Comparison of ENCODE assay signal across 18 cellular contexts in the genomic region with DNA sequence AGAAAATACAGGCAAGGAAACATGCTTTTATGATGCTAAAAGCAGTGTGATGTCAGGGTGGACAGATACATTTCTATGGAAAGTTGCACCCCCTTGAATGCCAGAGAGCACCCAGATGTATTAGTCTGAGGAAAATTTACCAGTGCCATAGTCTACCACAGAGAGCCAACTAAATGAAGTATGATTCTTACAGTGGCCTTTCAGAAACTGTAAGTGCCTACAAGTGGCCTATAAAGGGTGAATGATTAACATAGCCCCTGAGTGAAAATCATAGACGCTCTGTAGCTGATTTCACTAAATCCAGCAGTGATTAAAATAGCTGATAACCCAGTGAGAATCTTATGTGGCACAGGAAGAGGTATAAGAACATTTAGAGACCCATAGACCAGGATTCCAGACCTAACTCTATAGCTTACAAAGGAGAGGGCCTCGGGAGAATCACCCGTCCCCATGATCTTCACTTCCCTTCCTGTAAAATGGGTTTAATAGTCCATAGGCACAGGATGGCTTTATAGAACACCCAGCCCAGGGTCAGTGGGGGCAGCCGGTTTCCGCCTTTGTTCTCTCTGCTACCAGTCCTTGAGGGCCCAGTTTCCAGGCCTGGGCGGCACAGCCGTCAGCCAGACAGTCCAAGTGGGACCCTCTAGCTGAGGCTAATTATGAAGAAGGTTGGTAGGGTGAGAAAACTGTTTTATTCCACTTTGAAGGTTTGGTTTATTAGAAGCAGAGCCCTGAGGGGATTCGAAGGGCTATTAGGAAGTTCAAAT. TPM values are rescaled to one million over a fixed set of nuclear protein-coding genes. Genes with fewer than 3 reads are reported as not detected.
DNase-seq lines count a peak whose midpoint lies in the region; ATAC-seq, FAIRE-seq and TF ChIP-seq lines count a peak whose summit lies in the region.
"Had no signal": no experiment of that assay in that cellular context is flagged by ENCODE, and none has a peak within 500 bp of the region (broad histone marks: within the 10 kb centered on the region; RNA-seq: fewer than 3 reads in every experiment).

No MANE protein-coding gene starts in this region.

- no peaks in the 10 kb centered on the region for H4K20me1 ChIP-seq in H1 (replicated peaks in 1 of 2; ENCODE audit: control insufficient read depth in 1 of 2, insufficient read depth in 2 of 2, low read length in 2 of 2)

- H2BK5ac ChIP-seq in H1 (ENCODE audit: low read depth, low read length): no peak overlapping the region

- H3K56ac ChIP-seq in H1 (replicated peaks; ENCODE audit: insufficient read length, low read depth, low read length): no peak overlapping the region

- H3K4me2 ChIP-seq in H1 (ENCODE audit: insufficient read depth in 1 of 2, low read depth in 2 of 2, low read length in 2 of 2): peak overlapping the region; percentile 66 to 74; a peak in 3 of 4 replicates
- H3K4me2 ChIP-seq in parathyroid adenoma (ENCODE audit: low read length): no peak overlapping the region
- H3K4me2 ChIP-seq: A549 had no signal

- CTCF ChIA-PET in H1 (lab: Charles Lee; ENCODE audit: partially characterized antibody): no interaction called here
- CTCF ChIA-PET in activated CD4-positive, alpha-beta memory T cell treated with anti-CD3 and anti-CD28 coated beads for 36 hours (lab: Charles Lee): no interaction called here

- TF ChIP-seq POLR2A in H1 (IDR thresholded peaks at IDR 0.05; ENCODE audit: control extremely low read depth in 1 of 2, low read depth in 2 of 2, low read length in 2 of 2): no peak

- H3K79me2 ChIP-seq in H1 (ENCODE audit: control insufficient read depth in 1 of 2, insufficient read depth in 2 of 2, low read length in 2 of 2) (no peaks in the 10 kb centered on the region), parathyroid adenoma (no peaks in the 10 kb centered on the region)

- FAIRE-seq in H1 (lab: Jason Lieb, UNC): no peak
- FAIRE-seq: A549, GM19239 had no signal

- H2BK20ac ChIP-seq in H1 (ENCODE audit: low read length): no peak overlapping the region

- no peak overlapping the region for H4K5ac ChIP-seq in H1 (ENCODE audit: insufficient read length, low read depth, low read length)

- POLR2A ChIA-PET in H1 (lab: Charles Lee; ENCODE audit: partially characterized antibody): interaction anchor here (0.6 kb wide), 1 partner anchor 8 kb away, joined by 3 read pairs; no protein-coding TSS in a partner anchor
- POLR2A ChIA-PET in activated CD4-positive, alpha-beta memory T cell treated with anti-CD3 and anti-CD28 coated beads for 36 hours (lab: Charles Lee): no interaction called here

- H3K9me3 Mint-ChIP-seq in activated CD4-positive, alpha-beta memory T cell treated with anti-CD3 and anti-CD28 coated beads for 36 hours: no peaks in the 10 kb centered on the region

- H3K4me3 ChIP-seq in H1 (ENCODE audit: extremely low read depth in 1 of 4, insufficient read depth in 2 of 4, low read depth in 3 of 4, low read length in 4 of 4): peak overlapping the region in 1 of 4 experiments; percentile 61; a peak in 2 of 8 replicates
- H3K4me3 ChIP-seq in left lung: peak overlapping the region in 1 of 2 donors; percentile 17
- H3K4me3 ChIP-seq in parathyroid adenoma (ENCODE audit: low read depth, low read length): no peak overlapping the region
- H3K4me3 ChIP-seq: A549, SJCRH30 had no signal

- no peak overlapping the region for H2AK5ac ChIP-seq in H1 (ENCODE audit: low read depth, low read length)

- no peak overlapping the region for H3K4me3 Mint-ChIP-seq in activated CD4-positive, alpha-beta memory T cell treated with anti-CD3 and anti-CD28 coated beads for 36 hours

- H3K4ac ChIP-seq in H1 (replicated peaks; ENCODE audit: insufficient read length, low read depth, low read length): no peak overlapping the region

- no peak overlapping the region for H3K27ac Mint-ChIP-seq in activated CD4-positive, alpha-beta memory T cell treated with anti-CD3 and anti-CD28 coated beads for 36 hours

- H3K9me3 ChIP-seq in ES-I3 (ENCODE audit: control insufficient read depth, insufficient read depth, low read length): no peaks in the 10 kb centered on the region
- no peaks in the 10 kb centered on the region for H3K9me3 ChIP-seq in H1 (ENCODE audit: insufficient read depth in 2 of 2, low read depth in 1 of 2, low read length in 1 of 2)
- H3K9me3 ChIP-seq in left lung: no peaks in the 10 kb centered on the region
- H3K9me3 ChIP-seq in parathyroid adenoma (ENCODE audit: control insufficient read depth, low read length): no peaks in the 10 kb centered on the region
- H3K9me3 ChIP-seq: A549, SJCRH30 had no signal

- H2BK15ac ChIP-seq in H1 (ENCODE audit: low read length): no peak overlapping the region

- no peak overlapping the region; the same call in 1 of the 2 replicates for H3K18ac ChIP-seq in H1 (ENCODE audit: extremely low read depth, low read length)

- DNase-seq in H1 (ENCODE audit: low read depth in 1 of 2, low spot score in 2 of 2) (no peak), left lung (peak in 1 of 2 donors; percentile 61), NCI-H1092 treated with DMSO at 0.1 percent for 48 hours (lab: John Stamatoyannopoulos, UW) (no peak)
- no peak for DNase-seq in activated CD4-positive, alpha-beta memory T cell treated with anti-CD3 and anti-CD28 coated beads for 36 hours
- no peak for DNase-seq in stimulated activated CD4-positive, alpha-beta T cell treated with anti-CD3 and anti-CD28 coated beads, Interleukin-4, amount 100 ng/mL, for 4 hours
- DNase-seq: HCEC 1CT, KBM-7, NCI-H1436 treated with DMSO at 0.1 percent for 48 hours, NCI-H2081, NCI-H82, PC-3, SJCRH30 had no signal

- H2BK12ac ChIP-seq in H1 (ENCODE audit: low read depth, low read length): no peak overlapping the region

- no peak for TF ChIP-seq CTCF in H1 (IDR thresholded peaks at IDR 0.05; ENCODE audit: control extremely low read depth in 1 of 3, insufficient read depth in 1 of 3, low read depth in 1 of 3, low read length in 3 of 3)
- no peak for TF ChIP-seq CTCF in left lung (IDR thresholded peaks at IDR 0.05)
- TF ChIP-seq CTCF in parathyroid adenoma (IDR thresholded peaks at IDR 0.05): no peak

- H3K27ac ChIP-seq in H1 (ENCODE audit: low read depth, low read length): no peak overlapping the region
- H3K27ac ChIP-seq in left lung: no peak overlapping the region
- no peak overlapping the region for H3K27ac ChIP-seq in parathyroid adenoma
- H3K27ac ChIP-seq: A549, HL-60, SJCRH30 had no signal

- H3K36me3 Mint-ChIP-seq in activated CD4-positive, alpha-beta memory T cell treated with anti-CD3 and anti-CD28 coated beads for 36 hours: no peaks in the 10 kb centered on the region

- TF ChIP-seq RAD21 in H1 (IDR thresholded peaks at IDR 0.05 in 1 of 2, conservative IDR thresholded peaks at IDR 0.05 in 1 of 2; ENCODE audit: low read depth in 2 of 2, low read length in 2 of 2): no peak

- no peaks in the 10 kb centered on the region for H3K4me1 Mint-ChIP-seq in activated CD4-positive, alpha-beta memory T cell treated with anti-CD3 and anti-CD28 coated beads for 36 hours (ENCODE audit: low read depth)

- H3K23ac ChIP-seq in H1 (ENCODE audit: insufficient read length): no peak overlapping the region

- no peaks in the 10 kb centered on the region for H3K79me1 ChIP-seq in H1 (ENCODE audit: low read depth, low read length)

- H3K27me3 Mint-ChIP-seq in activated CD4-positive, alpha-beta memory T cell treated with anti-CD3 and anti-CD28 coated beads for 36 hours: peaks cover 23% of the 10 kb centered on the region

- peak; percentile 85 for ATAC-seq in left lung
- ATAC-seq in GM21447 (IDR thresholded peaks at IDR 0.05; ENCODE audit: unreplicated experiment): no peak
- ATAC-seq: A549, PC-3 had no signal

- no peak overlapping the region for H2BK120ac ChIP-seq in H1 (replicated peaks; ENCODE audit: low read depth, low read length)

- H3K36me3 ChIP-seq in ES-I3 (ENCODE audit: insufficient read depth, low read length) (no peaks in the 10 kb centered on the region), H1 (ENCODE audit: control insufficient read depth in 2 of 4, insufficient read depth in 4 of 4, low read length in 3 of 4) (no peaks in the 10 kb centered on the region), left lung (no peaks in the 10 kb centered on the region), parathyroid adenoma (ENCODE audit: control insufficient read depth, insufficient read depth, low read length) (no peaks in the 10 kb centered on the region)
- H3K36me3 ChIP-seq: SJCRH30 had no signal

- no peak overlapping the region for H4K91ac ChIP-seq in H1 (replicated peaks; ENCODE audit: insufficient read length, low read length)

- H2AFZ ChIP-seq in H1 (ENCODE audit: low read length): no peak overlapping the region
- peak overlapping the region; percentile 59 for H2AFZ ChIP-seq in parathyroid adenoma

- H3K14ac ChIP-seq in H1 (ENCODE audit: insufficient read length): no peak overlapping the region

- 81% methylated on average over 8 of the region's 8 CpGs; no CpG with 5 or more reads in 1 of the 2 experiments for WGBS in H1 (ENCODE audit: extremely low coverage in 1 of 2, insufficient coverage in 1 of 2, insufficient read length in 1 of 2, insufficient replicate concordance in 2 of 2, low coverage in 1 of 2, low lambda C conversion rate in 2 of 2, missing lambda C conversion rate in 1 of 2), 2 experiments

- H3K23me2 ChIP-seq in H1 (ENCODE audit: low read depth, low read length): peaks cover 4% of the 10 kb centered on the region; the same call in 1 of the 2 replicates

- intact Hi-C loops in left lung (cut with DNase I): no loop called here
- intact Hi-C loops in activated CD4-positive, alpha-beta memory T cell treated with anti-CD3 and anti-CD28 coated beads for 36 hours (cut with micrococcal nuclease): no loop called here

- H3K27me3 ChIP-seq in H1 (replicated peaks in 1 of 4; ENCODE audit: control insufficient read depth in 3 of 4, extremely low read depth in 1 of 4, insufficient read depth in 3 of 4, low read length in 3 of 4): peaks cover 4 to 19% (median 14%) of the 10 kb centered on the region in 4 experiments
- peaks cover 0 to 41% of the 10 kb centered on the region in 2 donors for H3K27me3 ChIP-seq in left lung
- H3K27me3 ChIP-seq in parathyroid adenoma (ENCODE audit: control insufficient read depth, insufficient read depth, low read length): no peaks in the 10 kb centered on the region
- H3K27me3 ChIP-seq: SJCRH30 had no signal

- H3K4me1 ChIP-seq in ES-I3 (ENCODE audit: insufficient read depth, low read length): no peaks in the 10 kb centered on the region
- peaks cover 0 to 5% (median 0%) of the 10 kb centered on the region in 4 experiments; a peak in 2 of 7 replicates for H3K4me1 ChIP-seq in H1 (replicated peaks in 1 of 4; ENCODE audit: control insufficient read depth in 3 of 4, insufficient read depth in 4 of 4, low read length in 3 of 4)
- peaks cover 0 to 5% of the 10 kb centered on the region in 2 donors for H3K4me1 ChIP-seq in left lung
- H3K4me1 ChIP-seq in parathyroid adenoma: no peaks in the 10 kb centered on the region
- H3K4me1 ChIP-seq: A549, SJCRH30 had no signal

- TF ChIP-seq EP300 in H1 (IDR thresholded peaks at IDR 0.05; ENCODE audit: borderline replicate concordance in 1 of 2, low read depth in 2 of 2, low read length in 2 of 2): no peak

- H3K9ac ChIP-seq in ES-I3 (ENCODE audit: low read depth, low read length): peak overlapping the region; percentile 59; the same call in 1 of the 2 replicates
- no peak overlapping the region for H3K9ac ChIP-seq in H1 (replicated peaks in 1 of 4; ENCODE audit: extremely low read depth in 1 of 4, low read depth in 3 of 4, low read length in 3 of 4)
- no peak overlapping the region for H3K9ac ChIP-seq in parathyroid adenoma

- H4K8ac ChIP-seq in H1 (ENCODE audit: extremely low read depth, insufficient read depth, low read length): no peak overlapping the region

RNA-seq across cellular contexts. Expression of a gene that starts 35.5 kb away (rescaled TPM):
- 1.8 and 2.2 TPM in 2 replicates for total RNA-seq in H1 (2021; fragmentation: NEBNext Ultra II Directional; extraction: Animal tissue kit (Norgen Biotek cat#: 25700))
- polyA plus RNA-seq in H1 (2011; rRNA removed): 0.78 and 1.5 TPM in 2 replicates
- 1.4 TPM for polyA plus RNA-seq in H1 (2011; cell fraction: cytosol; rRNA removed)
- 5.2 TPM for polyA plus RNA-seq in H1 (2011; cell fraction: nucleus; rRNA removed)
- polyA plus RNA-seq in H1 (2012, experiment 1 of 2): 0.99 to 2.0 TPM (median 1.7 TPM) in 4 replicates
- 0.20 TPM for polyA plus RNA-seq in H1 (2012, experiment 2 of 2)
- polyA plus RNA-seq in H1 (2013, experiment 1 of 2): 1.3 TPM
- 1.0 TPM for polyA plus RNA-seq in H1 (2013, experiment 2 of 2)
- 3.7 and 4.1 TPM in 2 replicates for polyA minus RNA-seq in H1 (2011; rRNA and poly(A)+ RNA removed)
- 0.81 TPM for polyA minus RNA-seq in H1 (2011; cell fraction: cytosol; rRNA and poly(A)+ RNA removed)
- 13.5 TPM for polyA minus RNA-seq in H1 (2011; cell fraction: nucleus; rRNA and poly(A)+ RNA removed)
- 1 to 10 TPM; 1.4 to 2.7 TPM for total RNA-seq in left lung
- total RNA-seq in activated CD4-positive, alpha-beta memory T cell treated with anti-CD3 and anti-CD28 coated beads for 36 hours: not detected
- total RNA-seq: PC-3 had no signal
